22 cellular contexts compared by ENCODE assay signal in genomic region chr6:158222066-158222465, GRCh38. TPM values are rescaled to one million over a fixed set of nuclear protein-coding genes. Genes with fewer than 3 reads are reported as not detected.
DNase-seq lines count a peak whose midpoint lies in the region; ATAC-seq, FAIRE-seq and TF ChIP-seq lines count a peak whose summit lies in the region.
"Had no signal": no experiment of that assay in that cellular context is flagged by ENCODE, and none has a peak within 500 bp of the region (broad histone marks: within the 10 kb centered on the region; RNA-seq: fewer than 3 reads in every experiment).

No MANE protein-coding gene starts in this region.

- H3K79me1 ChIP-seq in H1 (ENCODE audit: low read depth, low read length): no peaks in the 10 kb centered on the region

- TF ChIP-seq RAD21 in H1 (IDR thresholded peaks at IDR 0.05 in 1 of 2, conservative IDR thresholded peaks at IDR 0.05 in 1 of 2; ENCODE audit: low read depth in 2 of 2, low read length in 2 of 2): no peak

- no peak overlapping the region for H4K8ac ChIP-seq in H1 (ENCODE audit: extremely low read depth, insufficient read depth, low read length)

- H3K9ac ChIP-seq in H1 (replicated peaks in 1 of 4; ENCODE audit: extremely low read depth in 1 of 4, low read depth in 3 of 4, low read length in 3 of 4): no peak overlapping the region
- H3K9ac ChIP-seq: BLaER1 had no signal

- CTCF ChIA-PET in H1 (lab: Charles Lee; ENCODE audit: partially characterized antibody): interaction anchor here (0.7 to 2.6 kb wide), 19 partner anchors 8 to 737 kb away, joined by 3 to 15 read pairs (median 4); no protein-coding TSS in a partner anchor

- DNase-seq in DMS 273 (lab: John Stamatoyannopoulos, UW; ENCODE audit: unreplicated experiment) (peak; percentile 44), DMS 273 treated with DMSO at 0.1 percent for 48 hours (lab: John Stamatoyannopoulos, UW) (no peak), H1 (ENCODE audit: low read depth in 1 of 2, low spot score in 2 of 2) (no peak), caudate nucleus (lab: John Stamatoyannopoulos, UW) (no peak)
- no peak for DNase-seq in activated naive CD8-positive, alpha-beta T cell treated with anti-CD3 and anti-CD28 coated beads for 36 hours
- DNase-seq: DMS153, EL, KG1, NCI-H1048, NCI-H1930, NCI-H226, OCI-M1, RPMI8226, SW 1271 had no signal

- no peak overlapping the region for H4K5ac ChIP-seq in H1 (ENCODE audit: insufficient read length, low read depth, low read length)

- no peak for FAIRE-seq in H1 (lab: Jason Lieb, UNC)

- no peaks in the 10 kb centered on the region for H3K36me3 ChIP-seq in H1 (ENCODE audit: control insufficient read depth in 2 of 4, insufficient read depth in 4 of 4, low read length in 3 of 4)
- H3K36me3 ChIP-seq in gastroesophageal sphincter: no peaks in the 10 kb centered on the region
- H3K36me3 ChIP-seq: BLaER1, HAP-1 had no signal

- H3K27me3 ChIP-seq in H1 (replicated peaks in 1 of 4; ENCODE audit: control insufficient read depth in 3 of 4, extremely low read depth in 1 of 4, insufficient read depth in 3 of 4, low read length in 3 of 4): no peaks in the 10 kb centered on the region
- no peaks in the 10 kb centered on the region for H3K27me3 ChIP-seq in gastroesophageal sphincter
- H3K27me3 ChIP-seq: BLaER1 had no signal

- peaks cover 3% of the 10 kb centered on the region for H3K4me1 Mint-ChIP-seq in activated naive CD8-positive, alpha-beta T cell (ENCODE audit: low read depth)
- no peaks in the 10 kb centered on the region for H3K4me1 Mint-ChIP-seq in activated naive CD8-positive, alpha-beta T cell treated with anti-CD3 and anti-CD28 coated beads for 36 hours

- H3K4me1 ChIP-seq in H1 (replicated peaks in 1 of 4; ENCODE audit: control insufficient read depth in 3 of 4, insufficient read depth in 4 of 4, low read length in 3 of 4) (no peaks in the 10 kb centered on the region), gastroesophageal sphincter (no peaks in the 10 kb centered on the region)
- H3K4me1 ChIP-seq: BLaER1, HAP-1 had no signal

- H3K79me2 ChIP-seq in H1 (ENCODE audit: control insufficient read depth in 1 of 2, insufficient read depth in 2 of 2, low read length in 2 of 2): no peaks in the 10 kb centered on the region

- no peaks in the 10 kb centered on the region for H3K27me3 Mint-ChIP-seq in activated naive CD8-positive, alpha-beta T cell
- no peaks in the 10 kb centered on the region for H3K27me3 Mint-ChIP-seq in activated naive CD8-positive, alpha-beta T cell treated with anti-CD3 and anti-CD28 coated beads for 36 hours

- no peak overlapping the region for H4K91ac ChIP-seq in H1 (replicated peaks; ENCODE audit: insufficient read length, low read length)

- no peak overlapping the region for H3K56ac ChIP-seq in H1 (replicated peaks; ENCODE audit: insufficient read length, low read depth, low read length)

- H3K23ac ChIP-seq in H1 (ENCODE audit: insufficient read length): no peak overlapping the region

- H2BK12ac ChIP-seq in H1 (ENCODE audit: low read depth, low read length): no peak overlapping the region

- no peaks in the 10 kb centered on the region for H3K9me3 ChIP-seq in H1 (ENCODE audit: insufficient read depth in 2 of 2, low read depth in 1 of 2, low read length in 1 of 2)
- no peaks in the 10 kb centered on the region for H3K9me3 ChIP-seq in gastroesophageal sphincter
- H3K9me3 ChIP-seq: BLaER1, HAP-1 had no signal

- H3K4ac ChIP-seq in H1 (replicated peaks; ENCODE audit: insufficient read length, low read depth, low read length): no peak overlapping the region

- H3K9me3 Mint-ChIP-seq in activated naive CD8-positive, alpha-beta T cell (ENCODE audit: low read depth): no peaks in the 10 kb centered on the region
- no peaks in the 10 kb centered on the region for H3K9me3 Mint-ChIP-seq in activated naive CD8-positive, alpha-beta T cell treated with anti-CD3 and anti-CD28 coated beads for 36 hours
- H3K9me3 Mint-ChIP-seq: T-helper 2 cell treated with Interferon-gamma antibody and Interleukin-4, amounts not matched to agents 5 μg/mL and 100 μg/mL, for 36 hours had no signal

- no peak for TF ChIP-seq EP300 in H1 (IDR thresholded peaks at IDR 0.05; ENCODE audit: borderline replicate concordance in 1 of 2, low read depth in 2 of 2, low read length in 2 of 2)
- TF ChIP-seq EP300 in gastroesophageal sphincter (IDR thresholded peaks at IDR 0.05): no peak

- H3K36me3 Mint-ChIP-seq in activated naive CD8-positive, alpha-beta T cell: no peaks in the 10 kb centered on the region
- H3K36me3 Mint-ChIP-seq in activated naive CD8-positive, alpha-beta T cell treated with anti-CD3 and anti-CD28 coated beads for 36 hours: no peaks in the 10 kb centered on the region

- no peak overlapping the region for H2AK5ac ChIP-seq in H1 (ENCODE audit: low read depth, low read length)

- peak overlapping the region; percentile 22 for H3K27ac Mint-ChIP-seq in activated naive CD8-positive, alpha-beta T cell
- H3K27ac Mint-ChIP-seq in activated naive CD8-positive, alpha-beta T cell treated with anti-CD3 and anti-CD28 coated beads for 36 hours: no peak overlapping the region
- H3K27ac Mint-ChIP-seq: T-helper 2 cell treated with Interferon-gamma antibody and Interleukin-4, amounts not matched to agents 5 μg/mL and 100 μg/mL, for 36 hours had no signal

- H3K18ac ChIP-seq in H1 (ENCODE audit: extremely low read depth, low read length): no peak overlapping the region

- WGBS in H1 (ENCODE audit: extremely low coverage in 1 of 2, insufficient coverage in 1 of 2, insufficient read length in 1 of 2, insufficient replicate concordance in 2 of 2, low coverage in 1 of 2, low lambda C conversion rate in 2 of 2, missing lambda C conversion rate in 1 of 2), 2 experiments: 82% methylated on average over 7 of the region's 7 CpGs; no CpG with 5 or more reads in 1 of the 2 experiments
- WGBS in gastroesophageal sphincter (ENCODE audit: low coverage in 1 of 2), 2 donors: 78 to 93% methylated on average over 3 to 6 of the region's 7 CpGs

- no peak for TF ChIP-seq POLR2A in H1 (IDR thresholded peaks at IDR 0.05; ENCODE audit: control extremely low read depth in 1 of 2, low read depth in 2 of 2, low read length in 2 of 2)
- no peak for TF ChIP-seq POLR2A in gastroesophageal sphincter (IDR thresholded peaks at IDR 0.05)

- no peak for ATAC-seq in gastroesophageal sphincter
- ATAC-seq in HG02885 (IDR thresholded peaks at IDR 0.05; ENCODE audit: poor library complexity, unreplicated experiment): no peak

- no peak overlapping the region for H2BK120ac ChIP-seq in H1 (replicated peaks; ENCODE audit: low read depth, low read length)

- H3K4me3 ChIP-seq in H1 (ENCODE audit: extremely low read depth in 1 of 4, insufficient read depth in 2 of 4, low read depth in 3 of 4, low read length in 4 of 4): no peak overlapping the region
- H3K4me3 ChIP-seq in gastroesophageal sphincter: no peak overlapping the region
- H3K4me3 ChIP-seq: BLaER1, HAP-1 had no signal

- H3K14ac ChIP-seq in H1 (ENCODE audit: insufficient read length): no peak overlapping the region

- TF ChIP-seq CTCF in H1 (IDR thresholded peaks at IDR 0.05; ENCODE audit: control extremely low read depth in 1 of 3, insufficient read depth in 1 of 3, low read depth in 1 of 3, low read length in 3 of 3) (no peak), gastroesophageal sphincter (IDR thresholded peaks at IDR 0.05) (no peak)

- H4K20me1 ChIP-seq in H1 (replicated peaks in 1 of 2; ENCODE audit: control insufficient read depth in 1 of 2, insufficient read depth in 2 of 2, low read length in 2 of 2): no peaks in the 10 kb centered on the region
- H4K20me1 ChIP-seq: BLaER1 had no signal

- POLR2A ChIA-PET in H1 (lab: Charles Lee; ENCODE audit: partially characterized antibody): no interaction called here

- no peak overlapping the region for H3K27ac ChIP-seq in H1 (ENCODE audit: low read depth, low read length)
- no peak overlapping the region for H3K27ac ChIP-seq in gastroesophageal sphincter
- no peak overlapping the region for H3K27ac ChIP-seq in caudate nucleus (ENCODE audit: low read depth, low read length)
- H3K27ac ChIP-seq: 22Rv1, BLaER1, HL-60 had no signal

- H2AFZ ChIP-seq in H1 (ENCODE audit: low read length): no peak overlapping the region

- no peak overlapping the region for H3K4me3 Mint-ChIP-seq in activated naive CD8-positive, alpha-beta T cell
- H3K4me3 Mint-ChIP-seq in activated naive CD8-positive, alpha-beta T cell treated with anti-CD3 and anti-CD28 coated beads for 36 hours: no peak overlapping the region
- H3K4me3 Mint-ChIP-seq: T-helper 2 cell treated with Interferon-gamma antibody and Interleukin-4, amounts not matched to agents 5 μg/mL and 100 μg/mL, for 36 hours had no signal

- H2BK15ac ChIP-seq in H1 (ENCODE audit: low read length): 0 out of 2 replicates have a peak overlapping the region, but pooled peaks have one; percentile 8

- no peak overlapping the region for H3K4me2 ChIP-seq in H1 (ENCODE audit: insufficient read depth in 1 of 2, low read depth in 2 of 2, low read length in 2 of 2)
- H3K4me2 ChIP-seq: BLaER1 had no signal

- no peaks in the 10 kb centered on the region for H3K23me2 ChIP-seq in H1 (ENCODE audit: low read depth, low read length)

- H2BK20ac ChIP-seq in H1 (ENCODE audit: low read length): no peak overlapping the region

- H2BK5ac ChIP-seq in H1 (ENCODE audit: low read depth, low read length): no peak overlapping the region

RNA-seq across cellular contexts. Expression of gene GTF2H5, which starts 53.9 kb away (rescaled TPM):
- 10 to 100 TPM; 24.5 to 26.6 TPM for total RNA-seq in activated naive CD8-positive, alpha-beta T cell treated with anti-CD3 and anti-CD28 coated beads for 36 hours
- total RNA-seq in H1 (2021; fragmentation: NEBNext Ultra II Directional; extraction: Animal tissue kit (Norgen Biotek cat#: 25700)): 12.5 and 15.8 TPM in 2 replicates
- polyA plus RNA-seq in H1 (2011; rRNA removed): 2.8 and 5.1 TPM in 2 replicates
- polyA plus RNA-seq in H1 (2011; cell fraction: cytosol; rRNA removed): 9.9 TPM
- 0.86 TPM for polyA plus RNA-seq in H1 (2011; cell fraction: nucleus; rRNA removed)
- polyA plus RNA-seq in H1 (2012, experiment 1 of 2): 8.4 to 15.2 TPM (median 8.6 TPM) in 4 replicates
- 1.4 TPM for polyA plus RNA-seq in H1 (2012, experiment 2 of 2)
- 21.2 TPM for polyA plus RNA-seq in H1 (2013, experiment 1 of 2)
- polyA plus RNA-seq in H1 (2013, experiment 2 of 2): 21.1 TPM
- polyA minus RNA-seq in H1 (2011; rRNA and poly(A)+ RNA removed): 1.1 and 1.8 TPM in 2 replicates
- 0.29 TPM for polyA minus RNA-seq in H1 (2011; cell fraction: cytosol; rRNA and poly(A)+ RNA removed)
- polyA minus RNA-seq in H1 (2011; cell fraction: nucleus; rRNA and poly(A)+ RNA removed): 0.60 TPM
- total RNA-seq in gastroesophageal sphincter: 10 to 100 TPM in 2 of 4 donors, 1 to 10 TPM in 2; 7.9 to 19.4 (median 10.4) TPM

RNA-seq across cellular contexts. Expression of gene SERAC1, which starts 54.0 kb away (rescaled TPM):
- 1 to 10 TPM; 2.8 to 4.1 TPM for total RNA-seq in activated naive CD8-positive, alpha-beta T cell treated with anti-CD3 and anti-CD28 coated beads for 36 hours
- 9.0 and 10.2 TPM in 2 replicates for total RNA-seq in H1 (2021; fragmentation: NEBNext Ultra II Directional; extraction: Animal tissue kit (Norgen Biotek cat#: 25700))
- polyA plus RNA-seq in H1 (2011; rRNA removed): 4.1 and 7.3 TPM in 2 replicates
- 7.5 TPM for polyA plus RNA-seq in H1 (2011; cell fraction: cytosol; rRNA removed)
- polyA plus RNA-seq in H1 (2011; cell fraction: nucleus; rRNA removed): 3.7 TPM
- 7.1 to 10.1 TPM (median 8.6 TPM) in 4 replicates for polyA plus RNA-seq in H1 (2012, experiment 1 of 2)
- polyA plus RNA-seq in H1 (2012, experiment 2 of 2): 0.92 TPM
- polyA plus RNA-seq in H1 (2013, experiment 1 of 2): 3.3 TPM
- 3.2 TPM for polyA plus RNA-seq in H1 (2013, experiment 2 of 2)
- 12.5 and 13.8 TPM in 2 replicates for polyA minus RNA-seq in H1 (2011; rRNA and poly(A)+ RNA removed)
- 9.0 TPM for polyA minus RNA-seq in H1 (2011; cell fraction: cytosol; rRNA and poly(A)+ RNA removed)
- polyA minus RNA-seq in H1 (2011; cell fraction: nucleus; rRNA and poly(A)+ RNA removed): 10.2 TPM
- 10 to 100 TPM; 22.9 to 36.5 (median 27.8) TPM for total RNA-seq in gastroesophageal sphincter
